ENCODE assay signal across 26 cellular contexts in the genomic region with DNA sequence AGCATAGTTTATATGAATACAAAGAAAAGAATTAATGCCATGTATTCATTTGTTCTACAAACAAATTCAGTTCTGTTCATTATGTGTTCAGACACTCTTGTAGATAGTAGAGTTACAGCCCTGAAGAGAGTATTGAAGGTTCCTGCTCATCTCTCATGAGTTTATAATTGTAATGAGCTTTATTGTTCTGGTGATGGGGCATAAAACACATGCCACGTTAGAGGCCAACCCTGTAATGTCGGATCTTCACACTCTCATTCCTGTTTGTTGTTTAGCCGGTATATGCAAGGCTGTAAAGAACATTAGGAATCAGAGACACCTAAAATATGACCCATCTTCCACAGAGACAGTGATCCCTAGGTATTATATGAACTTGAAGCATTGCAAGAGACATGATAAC.
"Had no signal": no experiment of that assay in that cellular context is flagged by ENCODE, and none has a peak within 500 bp of the region (broad histone marks: within the 10 kb centered on the region; RNA-seq: fewer than 3 reads in every experiment).

No MANE protein-coding gene starts in this region.

- H3K4me3 ChIP-seq: lower lobe of right lung, ovary, right atrium auricular region, right lobe of liver, smooth muscle cell, testis, thyroid gland, upper lobe of right lung had no signal

- DNase-seq: hypothalamus; immature natural killer cell; kidney; lower lobe of right lung; mammary epithelial cell; mesenchymal stem cell; naive thymus-derived CD4-positive, alpha-beta T cell; ovary; right lobe of liver; stimulated activated CD4-positive, alpha-beta T cell treated with anti-CD3 and anti-CD28 coated beads, Interleukin-1b, Interleukin-23, amount 100 ng/mL, for 48 hours; stimulated activated CD4-positive, alpha-beta T cell treated with anti-CD3 and anti-CD28 coated beads, Interleukin-2, amount 100 ng/mL, for 48 hours; stimulated activated CD4-positive, alpha-beta T cell treated with anti-CD3 and anti-CD28 coated beads, Interleukin-4, amount 100 ng/mL, for 4 hours; stimulated activated CD8-positive, alpha-beta memory T cell treated with anti-CD3 and anti-CD28 coated beads, Interleukin-4, amount 100 ng/mL, for 48 hours; stimulated activated naive CD4-positive, alpha-beta T cell treated with Interleukin-2 at 50 U/mL for 16 hours; stimulated activated naive CD8-positive, alpha-beta T cell treated with anti-CD3 and anti-CD28 coated beads, Interleukin-15, amount 100 ng/mL, for 72 hours; substantia nigra; testis; thyroid gland; trophoblast cell; upper lobe of right lung had no signal

- H3K9me3 ChIP-seq: lower lobe of right lung, ovary, right atrium auricular region, right lobe of liver, testis, thyroid gland, upper lobe of right lung had no signal

- FAIRE-seq: islet of Langerhans, urothelium cell line had no signal

- ATAC-seq: lower lobe of right lung; naive thymus-derived CD4-positive, alpha-beta T cell; natural killer cell treated with Interleukin-12 subunit alpha and Interleukin-12 subunit beta and Interleukin-15 and Interleukin-18, amount 100 ng/mL, for 72 hours; right lobe of liver; stimulated activated memory B cell treated with anti-CD40 and anti-IgM and Interleukin-4, amounts not matched to agents 10 μg/mL and 1 μg/mL and 100 μg/mL, for 72 hours; stimulated activated naive CD8-positive, alpha-beta T cell treated with anti-CD3 and anti-CD28 coated beads, Interleukin-15, amount 100 ng/mL, for 72 hours; upper lobe of right lung had no signal

- H3K36me3 ChIP-seq: lower lobe of right lung, ovary, right atrium auricular region, right lobe of liver, thyroid gland had no signal

- H3K4me1 ChIP-seq: lower lobe of right lung, right atrium auricular region, right lobe of liver, testis, thyroid gland, upper lobe of right lung had no signal

- H3K27me3 ChIP-seq: ovary, right atrium auricular region, right lobe of liver, testis, thyroid gland, upper lobe of right lung had no signal

- H3K27ac ChIP-seq: lower lobe of right lung, ovary, right atrium auricular region, right lobe of liver, testis, thyroid gland, upper lobe of right lung had no signal
